ENCODE assay signal across 8 cellular contexts in the genomic region with DNA sequence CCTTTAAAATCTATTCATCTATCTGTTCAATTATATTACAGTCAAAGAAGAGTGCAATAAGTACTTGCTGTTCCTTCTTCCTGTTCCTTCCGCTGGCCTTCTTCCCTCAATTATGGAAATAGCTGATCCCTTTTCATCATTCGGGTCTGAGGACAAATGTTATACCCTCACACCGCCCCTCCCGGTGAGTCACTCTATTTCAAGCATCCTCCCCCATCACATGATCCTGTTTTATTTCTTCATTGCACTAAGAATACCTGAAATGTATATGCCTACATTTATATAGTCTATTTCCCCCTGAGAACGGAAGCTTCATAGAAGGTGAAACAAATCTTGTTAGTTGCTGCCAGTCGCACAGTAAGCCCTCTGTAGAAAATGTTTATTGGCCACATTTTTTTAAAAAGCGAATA. TPM values are rescaled to one million over a fixed set of nuclear protein-coding genes. Genes with fewer than 3 reads are reported as not detected.
A peak's percentile ranks its signal among the peaks of the same experiment; 100 is the strongest.
DNase-seq lines count a peak whose midpoint lies in the region; ATAC-seq and TF ChIP-seq lines count a peak whose summit lies in the region.

No MANE protein-coding gene starts in this region.

- TF ChIP-seq CTCF in right atrium auricular region (IDR thresholded peaks at IDR 0.05) (no peak), breast epithelium (IDR thresholded peaks at IDR 0.05) (no peak), testis (IDR thresholded peaks at IDR 0.05) (no peak), GM13977 (IDR thresholded peaks at IDR 0.05; ENCODE audit: extremely low read depth, insufficient read depth, missing control alignments) (no peak)

- H3K36me3 ChIP-seq in right atrium auricular region (no peaks in the 10 kb centered on the region), NT2/D1 (ENCODE audit: insufficient read depth, insufficient read length, low read length) (peaks cover 8% of the 10 kb centered on the region), breast epithelium (no peaks in the 10 kb centered on the region), mesodermal cell (ENCODE audit: control insufficient read depth, insufficient read depth, low read length) (peaks cover 4% of the 10 kb centered on the region), testis (ENCODE audit: low read depth, missing control alignments) (no peaks in the 10 kb centered on the region)

- H3K27me3 ChIP-seq in right atrium auricular region (no peaks in the 10 kb centered on the region), NT2/D1 (ENCODE audit: insufficient read depth, insufficient read length) (no peaks in the 10 kb centered on the region), breast epithelium (no peaks in the 10 kb centered on the region), testis (no peaks in the 10 kb centered on the region)

- 4 to 13% methylated on average over 3 to 5 of the region's 7 CpGs for whole genome bisulfite sequencing in mesodermal cell (ENCODE audit: insufficient coverage in 2 of 2), 2 experiments
- WGBS in testis, 2 donors = 51 to 52% methylated on average over 7 of the region's 7 CpGs

- DNase-seq in right atrium auricular region (ENCODE audit: low spot score) (no peak), left cardiac atrium (no peak), NT2/D1 (ENCODE audit: low read depth, low spot score) (no peak), breast epithelium (ENCODE audit: low spot score in 2 of 2) (no peak), testis (no peak), GM13977 (ENCODE audit: low spot score) (no peak)

- in situ Hi-C loops in GM13977 (cut with MboI; ENCODE audit: low pct_unique_long_range_greater_than_20kb, low sequenced_read_pairs, unreplicated experiment) = loop anchor here (10.0 kb wide), 2 partner anchors 52 to 112 kb away; no protein-coding TSS in a partner anchor

- no peak for TF ChIP-seq POLR2A in breast epithelium (IDR thresholded peaks at IDR 0.05)
- no peak for TF ChIP-seq POLR2A in testis (IDR thresholded peaks at IDR 0.05)

- H3K4me3 ChIP-seq in right atrium auricular region (peak overlapping the region; percentile 44 to 63), NT2/D1 (ENCODE audit: insufficient read length, low read depth) (peak overlapping the region; percentile 91), breast epithelium (peak overlapping the region; percentile 54 to 77 (median 73)), mesodermal cell (ENCODE audit: extremely low read depth, insufficient read depth, low read length, poor library complexity, severe bottlenecking) (peak overlapping the region; percentile 89), testis (no peak overlapping the region)

- intact Hi-C loops in left cardiac atrium (cut with DNase I) = no loop called here
- intact Hi-C loops in breast epithelium (cut with DNase I; ENCODE audit: low total_unique reads) = loop anchor here (10.0 kb wide), 1 partner anchor 72 kb away; no protein-coding TSS in a partner anchor
- intact Hi-C loops in testis (cut with DNase I; ENCODE audit: low total_unique reads) = no loop called here

- ATAC-seq in left cardiac atrium (no peak), HG03460 (IDR thresholded peaks at IDR 0.05; ENCODE audit: unreplicated experiment) (no peak)

- H3K9ac ChIP-seq in NT2/D1 (ENCODE audit: insufficient read length, low read depth) = no peak overlapping the region

- H3K27ac ChIP-seq in right atrium auricular region (peak overlapping the region; percentile 87 to 88), breast epithelium (peak overlapping the region; percentile 95 to 97), mesodermal cell (ENCODE audit: low read depth, low read length, severe bottlenecking) (peak overlapping the region; percentile 77), testis (no peak overlapping the region)

- H3K9me3 ChIP-seq in right atrium auricular region = no peaks in the 10 kb centered on the region
- H3K9me3 ChIP-seq in NT2/D1 (ENCODE audit: insufficient read depth, low read length) = no peaks in the 10 kb centered on the region
- no peaks in the 10 kb centered on the region for H3K9me3 ChIP-seq in breast epithelium
- H3K9me3 ChIP-seq in mesodermal cell (ENCODE audit: control insufficient read depth, low read length) = no peaks in the 10 kb centered on the region
- no peaks in the 10 kb centered on the region for H3K9me3 ChIP-seq in testis

- H3K4me1 ChIP-seq in right atrium auricular region = peaks cover 0 to 44% of the 10 kb centered on the region in 2 donors
- peaks cover 8% of the 10 kb centered on the region for H3K4me1 ChIP-seq in NT2/D1 (ENCODE audit: insufficient read depth, insufficient read length)
- H3K4me1 ChIP-seq in breast epithelium = peaks cover 0 to 9% of the 10 kb centered on the region in 2 donors
- peaks cover 27% of the 10 kb centered on the region for H3K4me1 ChIP-seq in mesodermal cell (ENCODE audit: control insufficient read depth, insufficient read depth, low read length, poor library complexity, severe bottlenecking)
- no peaks in the 10 kb centered on the region for H3K4me1 ChIP-seq in testis

RNA-seq across cellular contexts. Expression of a gene that starts 2.5 kb away (rescaled TPM):
- total RNA-seq in right atrium auricular region (100 to 1,000 TPM in 1 of 2 donors, 10 to 100 TPM in 1; 79.6 to 116 TPM), left cardiac atrium (100 to 1,000 TPM in 1 of 2 donors, 10 to 100 TPM in 1; 74.6 to 172 TPM), breast epithelium (100 to 1,000 TPM in 2 of 3 donors, 1 to 10 TPM in 1; 7.8 to 219 (median 101) TPM), testis (1 to 10 TPM; 1.6 to 8.7 TPM)
- 66.4 TPM for polyA plus RNA-seq in mesodermal cell (2013, experiment 1 of 2)
- 62.8 TPM for polyA plus RNA-seq in mesodermal cell (2013, experiment 2 of 2)
- polyA plus RNA-seq in testis (ENCODE audit: insufficient read depth, low read depth, low replicate concordance) = 4.0 TPM

Comparison
In these comparisons a context has a peak if more than half of its experiments do, and no peak if none do; other contexts are left out.
1. H3K27ac ChIP-seq: peak in right atrium auricular region (2 of 2), breast epithelium (2 of 2) and mesodermal cell (single experiment); none in testis (0 of 2).
2. H3K4me3 ChIP-seq: peak in right atrium auricular region (2 of 2), NT2/D1 (single experiment), breast epithelium (3 of 3) and mesodermal cell (single experiment); none in testis (0 of 2).